18 cellular contexts compared by ENCODE assay signal in genomic region chr16:79392081-79392480, GRCh38.
DNase-seq lines count a peak whose midpoint lies in the region; ATAC-seq and TF ChIP-seq lines count a peak whose summit lies in the region.
"Had no signal": no experiment of that assay in that cellular context is flagged by ENCODE, and none has a peak within 500 bp of the region (broad histone marks: within the 10 kb centered on the region; RNA-seq: fewer than 3 reads in every experiment).

No MANE protein-coding gene starts in this region.

- H3K9me2 ChIP-seq in Loucy (replicated peaks; ENCODE audit: low read depth, low read length) = no peaks in the 10 kb centered on the region

- no peak for ATAC-seq in natural killer cell
- ATAC-seq in natural killer cell treated with Interleukin-12 subunit alpha and Interleukin-12 subunit beta and Interleukin-15 and Interleukin-18, amount 100 ng/mL, for 72 hours = no peak
- no peak for ATAC-seq in central memory CD8-positive, alpha-beta T cell (replicated peaks; ENCODE audit: extremely low read depth, poor library complexity, severe bottlenecking)
- ATAC-seq: GM23338 had no signal

- H3K4me3 ChIP-seq in Loucy (ENCODE audit: low read length, poor library complexity, severe bottlenecking) (peak overlapping the region; percentile 50), parathyroid adenoma (ENCODE audit: low read depth, low read length) (no peak overlapping the region), adrenal gland (no peak overlapping the region)
- H3K4me3 ChIP-seq: BLaER1 treated with 17β-estradiol and CSF1 and Interleukin-3, amounts not matched to agents 10 nM and 100 nM; GM23338 had no signal

- intact Hi-C loops in natural killer cell (cut with micrococcal nuclease) (no loop called here), adrenal gland (cut with DNase I) (no loop called here)

- no peaks in the 10 kb centered on the region for H3K36me3 ChIP-seq in Loucy (ENCODE audit: insufficient read depth, low read length)
- no peaks in the 10 kb centered on the region for H3K36me3 ChIP-seq in parathyroid adenoma (ENCODE audit: control insufficient read depth, insufficient read depth, low read length)
- H3K36me3 ChIP-seq in adrenal gland (replicated peaks in 1 of 2) = no peaks in the 10 kb centered on the region
- H3K36me3 ChIP-seq: BLaER1 treated with 17β-estradiol and CSF1 and Interleukin-3, amounts not matched to agents 10 nM and 100 nM had no signal

- H3K27me3 ChIP-seq in Loucy (ENCODE audit: insufficient read depth, low read length, poor library complexity, severe bottlenecking) (no peaks in the 10 kb centered on the region), parathyroid adenoma (ENCODE audit: control insufficient read depth, insufficient read depth, low read length) (no peaks in the 10 kb centered on the region), adrenal gland (no peaks in the 10 kb centered on the region)
- H3K27me3 ChIP-seq: BLaER1 treated with 17β-estradiol and CSF1 and Interleukin-3, amounts not matched to agents 10 nM and 100 nM had no signal

- peaks cover 0 to 6% of the 10 kb centered on the region in 2 donors for H3K27me3 Mint-ChIP-seq in natural killer cell (ENCODE audit: low read depth in 2 of 2)
- peaks cover 0 to 7% of the 10 kb centered on the region in 2 donors for H3K27me3 Mint-ChIP-seq in natural killer cell treated with Interleukin-12 subunit alpha and Interleukin-12 subunit beta and Interleukin-15 and Interleukin-18, amount 100 ng/mL, for 72 hours
- no peaks in the 10 kb centered on the region for H3K27me3 Mint-ChIP-seq in central memory CD8-positive, alpha-beta T cell
- H3K27me3 Mint-ChIP-seq: CD8-positive, alpha-beta memory T cell had no signal

- peaks cover 35% of the 10 kb centered on the region for H3K4me1 ChIP-seq in Loucy (ENCODE audit: insufficient read depth, low read length, poor library complexity, severe bottlenecking)
- peaks cover 13% of the 10 kb centered on the region for H3K4me1 ChIP-seq in parathyroid adenoma
- H3K4me1 ChIP-seq in adrenal gland (replicated peaks in 1 of 2) = no peaks in the 10 kb centered on the region

- TF ChIP-seq POLR2A in adrenal gland (IDR thresholded peaks at IDR 0.05) = no peak

- H3K79me2 ChIP-seq in Loucy (ENCODE audit: insufficient read depth, low read length) (no peaks in the 10 kb centered on the region), parathyroid adenoma (no peaks in the 10 kb centered on the region)

- no peaks in the 10 kb centered on the region for H3K36me3 Mint-ChIP-seq in natural killer cell
- no peaks in the 10 kb centered on the region for H3K36me3 Mint-ChIP-seq in natural killer cell treated with Interleukin-12 subunit alpha and Interleukin-12 subunit beta and Interleukin-15 and Interleukin-18, amount 100 ng/mL, for 72 hours
- H3K36me3 Mint-ChIP-seq in central memory CD8-positive, alpha-beta T cell (ENCODE audit: insufficient read depth) = no peaks in the 10 kb centered on the region
- H3K36me3 Mint-ChIP-seq: CD8-positive, alpha-beta memory T cell had no signal

- H2AFZ ChIP-seq in Loucy (ENCODE audit: low read length) = peak overlapping the region; percentile 35
- H2AFZ ChIP-seq in parathyroid adenoma = peak overlapping the region; percentile 31

- H4K20me1 ChIP-seq in Loucy (ENCODE audit: insufficient read depth, low read length, poor library complexity, severe bottlenecking) = no peaks in the 10 kb centered on the region
- H4K20me1 ChIP-seq: BLaER1 treated with 17β-estradiol and CSF1 and Interleukin-3, amounts not matched to agents 10 nM and 100 nM had no signal

- H3F3A ChIP-seq in Loucy (ENCODE audit: low read depth) = no peaks in the 10 kb centered on the region

- DNase-seq in natural killer cell (no peak), DMS53 (lab: John Stamatoyannopoulos, UW) (no peak), adrenal gland (no peak)
- no peak for DNase-seq in natural killer cell treated with Interleukin-12 subunit alpha and Interleukin-12 subunit beta and Interleukin-15 and Interleukin-18, amount 100 ng/mL, for 72 hours (ENCODE audit: low spot score)
- no peak for DNase-seq in central memory CD8-positive, alpha-beta T cell (ENCODE audit: low spot score in 2 of 2)
- DNase-seq in activated CD8-positive, alpha-beta memory T cell treated with anti-CD3 and anti-CD28 coated beads for 24 hours = no peak
- DNase-seq: COR-L47, DMS 273 treated with DMSO at 0.1 percent for 48 hours, DMS79, GDM1, HCEC 1CT, HFFc6 had no signal

- peak overlapping the region; percentile 78 for H3K4me2 ChIP-seq in Loucy (ENCODE audit: low read depth, low read length, poor library complexity, severe bottlenecking)
- H3K4me2 ChIP-seq in parathyroid adenoma (ENCODE audit: low read length) = no peak overlapping the region
- H3K4me2 ChIP-seq: GM23338 had no signal

- H3K9me3 ChIP-seq in Loucy (ENCODE audit: insufficient read depth, low read depth, low read length) (no peaks in the 10 kb centered on the region), parathyroid adenoma (ENCODE audit: control insufficient read depth, low read length) (no peaks in the 10 kb centered on the region), adrenal gland (replicated peaks in 1 of 3) (no peaks in the 10 kb centered on the region)
- H3K9me3 ChIP-seq: BLaER1 treated with 17β-estradiol and CSF1 and Interleukin-3, amounts not matched to agents 10 nM and 100 nM had no signal

- H3K4me1 Mint-ChIP-seq in natural killer cell = peaks cover 13% of the 10 kb centered on the region in 2 donors
- peaks cover 11 to 13% of the 10 kb centered on the region in 2 donors for H3K4me1 Mint-ChIP-seq in natural killer cell treated with Interleukin-12 subunit alpha and Interleukin-12 subunit beta and Interleukin-15 and Interleukin-18, amount 100 ng/mL, for 72 hours (ENCODE audit: low read depth in 2 of 2)
- peaks cover 28% of the 10 kb centered on the region for H3K4me1 Mint-ChIP-seq in central memory CD8-positive, alpha-beta T cell
- H3K4me1 Mint-ChIP-seq: B cell had no signal

- H3K27ac ChIP-seq in parathyroid adenoma (no peak overlapping the region), adrenal gland (no peak overlapping the region)
- H3K27ac ChIP-seq: BLaER1 treated with 17β-estradiol and CSF1 and Interleukin-3, amounts not matched to agents 10 nM and 100 nM had no signal

- TF ChIP-seq CTCF in natural killer cell (IDR thresholded peaks at IDR 0.05) (peak; percentile 16), Loucy (conservative IDR thresholded peaks at IDR 0.05; ENCODE audit: low read length) (no peak), parathyroid adenoma (IDR thresholded peaks at IDR 0.05) (no peak), adrenal gland (IDR thresholded peaks at IDR 0.05) (no peak)

- H3K9me3 Mint-ChIP-seq in natural killer cell = no peaks in the 10 kb centered on the region
- H3K9me3 Mint-ChIP-seq in natural killer cell treated with Interleukin-12 subunit alpha and Interleukin-12 subunit beta and Interleukin-15 and Interleukin-18, amount 100 ng/mL, for 72 hours = no peaks in the 10 kb centered on the region
- H3K9me3 Mint-ChIP-seq in central memory CD8-positive, alpha-beta T cell = no peaks in the 10 kb centered on the region
- H3K9me3 Mint-ChIP-seq: CD8-positive, alpha-beta memory T cell; GM23338 had no signal

- peak overlapping the region in 1 of 2 donors; percentile 21 for H3K27ac Mint-ChIP-seq in natural killer cell
- peak overlapping the region in 1 of 2 donors; percentile 20 for H3K27ac Mint-ChIP-seq in natural killer cell treated with Interleukin-12 subunit alpha and Interleukin-12 subunit beta and Interleukin-15 and Interleukin-18, amount 100 ng/mL, for 72 hours
- H3K27ac Mint-ChIP-seq in central memory CD8-positive, alpha-beta T cell (ENCODE audit: low read depth) = peak overlapping the region; percentile 63
- H3K27ac Mint-ChIP-seq: B cell, GM23338, HFFc6 had no signal

- peak overlapping the region; percentile 57 for H3K9ac ChIP-seq in Loucy (ENCODE audit: low read depth, low read length, poor library complexity, severe bottlenecking)
- H3K9ac ChIP-seq in parathyroid adenoma = no peak overlapping the region
- H3K9ac ChIP-seq: BLaER1 treated with 17β-estradiol and CSF1 and Interleukin-3, amounts not matched to agents 10 nM and 100 nM had no signal

- no peak overlapping the region for H3K4me3 Mint-ChIP-seq in natural killer cell
- H3K4me3 Mint-ChIP-seq in natural killer cell treated with Interleukin-12 subunit alpha and Interleukin-12 subunit beta and Interleukin-15 and Interleukin-18, amount 100 ng/mL, for 72 hours = no peak overlapping the region
- H3K4me3 Mint-ChIP-seq in central memory CD8-positive, alpha-beta T cell = no peak overlapping the region
- H3K4me3 Mint-ChIP-seq: B cell, GM23338, HFFc6 had no signal
